In the genomic region with DNA sequence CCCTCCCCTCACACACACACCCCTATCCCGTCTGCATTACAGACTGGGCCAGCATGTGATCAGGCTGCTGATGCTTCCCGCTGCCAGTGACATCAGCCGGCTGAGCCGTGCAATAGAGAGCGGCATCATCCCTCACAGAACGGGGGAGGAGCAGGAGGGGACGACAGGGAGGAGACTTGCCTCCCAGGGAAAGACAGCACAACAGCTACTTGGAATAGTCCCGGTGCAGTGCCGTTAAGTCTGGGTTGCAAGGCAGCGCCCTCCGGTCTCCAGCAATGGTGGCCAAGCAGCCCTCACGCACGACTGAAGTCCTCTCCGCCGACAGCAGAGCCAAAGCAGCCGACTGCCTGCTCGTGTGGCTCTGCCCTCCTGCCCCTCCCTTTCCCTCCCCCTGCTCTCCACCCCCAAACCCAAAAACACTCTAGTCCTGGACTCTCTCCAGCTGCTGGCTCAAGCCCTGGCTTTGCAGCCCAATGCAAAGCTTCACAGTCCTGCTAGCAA, we compare ENCODE assay signal across 8 cellular contexts. TPM values are rescaled to one million over a fixed set of nuclear protein-coding genes. Genes with fewer than 3 reads are reported as not detected.
DNase-seq lines count a peak whose midpoint lies in the region; ATAC-seq and TF ChIP-seq lines count a peak whose summit lies in the region.

No MANE protein-coding gene starts in this region.

- intact Hi-C loops in left ventricle myocardium inferior (cut with micrococcal nuclease) = no loop called here

- peaks cover 9% of the 10 kb centered on the region for H3K4me1 ChIP-seq in left ventricle myocardium inferior

- TF ChIP-seq CTCF in WI38 (IDR thresholded peaks at IDR 0.05; ENCODE audit: low read depth, low read length) = no peak
- TF ChIP-seq CTCF in left ventricle myocardium inferior (IDR thresholded peaks at IDR 0.05; ENCODE audit: borderline replicate concordance) = no peak

- peak; percentile 3 for DNase-seq in NCI-H748 (lab: John Stamatoyannopoulos, UW; ENCODE audit: unreplicated experiment)
- DNase-seq in NCI-H748 treated with DMSO at 0.1 percent for 48 hours (lab: John Stamatoyannopoulos, UW) = no peak
- DNase-seq in left ventricle myocardium inferior = peak; percentile 53
- DNase-seq in pons (ENCODE audit: low spot score) = peak; percentile 88

- ATAC-seq in HG03280 (IDR thresholded peaks at IDR 0.05; ENCODE audit: unreplicated experiment) (no peak), GM21825 (IDR thresholded peaks at IDR 0.05; ENCODE audit: unreplicated experiment) (no peak), GM18858 (IDR thresholded peaks at IDR 0.05; ENCODE audit: unreplicated experiment) (no peak)

- H3K4me3 ChIP-seq in WI38 (ENCODE audit: low read depth, low read length) (peak overlapping the region; percentile 52), left ventricle myocardium inferior (peak overlapping the region; percentile 63)

- H3K27ac ChIP-seq in left ventricle myocardium inferior (replicated peaks) = peak overlapping the region; percentile 56

- no peaks in the 10 kb centered on the region for H3K9me3 ChIP-seq in left ventricle myocardium inferior (replicated peaks)

- no peaks in the 10 kb centered on the region for H3K27me3 ChIP-seq in left ventricle myocardium inferior (ENCODE audit: low read depth)

- no peaks in the 10 kb centered on the region for H3K36me3 ChIP-seq in left ventricle myocardium inferior

RNA-seq across cellular contexts. Expression of gene RPS17, which starts 31.5 kb away (rescaled TPM):
- 800 TPM for total RNA-seq in left ventricle myocardium inferior
